ENCODE assay signal across 1 cellular context in genomic region chr14:89391123-89391522, GRCh38.
A peak's percentile ranks its signal among the peaks of the same experiment; 100 is the strongest.
TF ChIP-seq lines count a peak whose summit lies in the region.

No MANE protein-coding gene starts in this region.

TF ChIP-seq in HepG2, 621 proteins besides CTCF, POLR2A, EP300 and RAD21 (continued from another document and continues in another):
- TF ChIP-seq ZMAT5 (CRISPR knock-in tag; IDR thresholded peaks at IDR 0.05; ENCODE audit: borderline replicate concordance, low read depth) (no peak), JARID2 (CRISPR knock-in tag; IDR thresholded peaks at IDR 0.05; ENCODE audit: insufficient replicate concordance) (no peak), SRY (CRISPR knock-in tag; IDR thresholded peaks at IDR 0.05) (no peak), MXD3 (CRISPR knock-in tag; IDR thresholded peaks at IDR 0.05) (no peak), SNAPC5 (CRISPR knock-in tag; IDR thresholded peaks at IDR 0.05; ENCODE audit: borderline replicate concordance) (no peak), AKNA (CRISPR knock-in tag; IDR thresholded peaks at IDR 0.05; ENCODE audit: borderline replicate concordance) (no peak), ZNF34 (CRISPR knock-in tag; IDR thresholded peaks at IDR 0.05; ENCODE audit: borderline replicate concordance) (0 out of 2 replicates have a peak, but pooled peaks have one; percentile 37), ZNF232 (CRISPR knock-in tag; IDR thresholded peaks at IDR 0.05; ENCODE audit: borderline replicate concordance) (no peak), SMAD9 (CRISPR knock-in tag; IDR thresholded peaks at IDR 0.05) (no peak), TBL1XR1 (IDR thresholded peaks at IDR 0.05; ENCODE audit: borderline replicate concordance, low read length, partially characterized antibody) (no peak), ZNF678 (CRISPR knock-in tag; IDR thresholded peaks at IDR 0.05) (no peak), RFX5 (IDR thresholded peaks at IDR 0.05; ENCODE audit: low read depth, low read length) (no peak), CREB1 (IDR thresholded peaks at IDR 0.05) (no peak), CREB1 (CRISPR knock-in tag; IDR thresholded peaks at IDR 0.05) (peak; percentile 36; the same call in 1 of the 2 replicates), ATF5 (CRISPR knock-in tag; IDR thresholded peaks at IDR 0.05; ENCODE audit: low read depth) (no peak), TARDBP (CRISPR knock-in tag; IDR thresholded peaks at IDR 0.05) (peak; percentile 51; the same call in 1 of the 2 replicates), ZNF274 (CRISPR knock-in tag; IDR thresholded peaks at IDR 0.05) (no peak), ZNF567 (CRISPR knock-in tag; IDR thresholded peaks at IDR 0.05; ENCODE audit: borderline replicate concordance) (no peak), ZNF772 (CRISPR knock-in tag; IDR thresholded peaks at IDR 0.05) (peak; percentile 43; the same call in 1 of the 2 replicates), FOXM1 (CRISPR knock-in tag; IDR thresholded peaks at IDR 0.05) (no peak), TCF7 (IDR thresholded peaks at IDR 0.05; ENCODE audit: low read depth) (peak; percentile 78), NFATC3 (CRISPR knock-in tag; IDR thresholded peaks at IDR 0.05) (peak; percentile 32; the same call in 1 of the 2 replicates), ZNF879 (CRISPR knock-in tag; IDR thresholded peaks at IDR 0.05) (no peak), ZNF503 (CRISPR knock-in tag; IDR thresholded peaks at IDR 0.05) (0 out of 2 replicates have a peak, but pooled peaks have one; percentile 37), GATAD1 (CRISPR knock-in tag; IDR thresholded peaks at IDR 0.05) (no peak), ZNF318 (CRISPR knock-in tag; IDR thresholded peaks at IDR 0.05) (no peak), CBX1 (IDR thresholded peaks at IDR 0.05; ENCODE audit: low read depth) (no peak), CENPBD1 (CRISPR knock-in tag; IDR thresholded peaks at IDR 0.05; ENCODE audit: borderline replicate concordance, low read depth) (no peak), SETDB1 (CRISPR knock-in tag; IDR thresholded peaks at IDR 0.05; ENCODE audit: borderline replicate concordance) (no peak), USF2 (IDR thresholded peaks at IDR 0.05; ENCODE audit: low read depth, low read length) (no peak), USF2 (CRISPR knock-in tag; IDR thresholded peaks at IDR 0.05; ENCODE audit: borderline replicate concordance) (no peak), ZNF724P (CRISPR knock-in tag; IDR thresholded peaks at IDR 0.05; ENCODE audit: borderline replicate concordance) (no peak), ZFP37 (CRISPR knock-in tag; IDR thresholded peaks at IDR 0.05; ENCODE audit: borderline replicate concordance) (no peak), MTA1 (CRISPR knock-in tag; IDR thresholded peaks at IDR 0.05; ENCODE audit: borderline replicate concordance) (no peak), HOMEZ (CRISPR knock-in tag; IDR thresholded peaks at IDR 0.05; ENCODE audit: low read depth) (peak; percentile 66; the same call in 1 of the 2 replicates), KAT2B (IDR thresholded peaks at IDR 0.05; ENCODE audit: borderline replicate concordance, low read depth, low read length) (no peak), ZNF496 (CRISPR knock-in tag; IDR thresholded peaks at IDR 0.05; ENCODE audit: insufficient replicate concordance) (no peak), ZBTB3 (CRISPR knock-in tag; IDR thresholded peaks at IDR 0.05; ENCODE audit: borderline replicate concordance, low read depth) (no peak)
